ENCODE assay signal across 10 cellular contexts in genomic region chr4:70613893-70614572, GRCh38. TPM values are rescaled to one million over a fixed set of nuclear protein-coding genes. Genes with fewer than 3 reads are reported as not detected.
DNase-seq lines count a peak whose midpoint lies in the region; ATAC-seq and TF ChIP-seq lines count a peak whose summit lies in the region.
"Had no signal": no experiment of that assay in that cellular context is flagged by ENCODE, and none has a peak within 500 bp of the region (broad histone marks: within the 10 kb centered on the region; RNA-seq: fewer than 3 reads in every experiment).

No MANE protein-coding gene starts in this region.

- H3K4me2 ChIP-seq in smooth muscle cell, result peak overlapping the region; percentile 81

- H3K9me3 Mint-ChIP-seq in natural killer cell treated with Interleukin-12 subunit alpha and Interleukin-12 subunit beta and Interleukin-15 and Interleukin-18, amount 100 ng/mL, for 72 hours, result no peaks in the 10 kb centered on the region
- no peaks in the 10 kb centered on the region for H3K9me3 Mint-ChIP-seq in activated naive CD4-positive, alpha-beta T cell treated with anti-CD3 and anti-CD28 coated beads, Interleukin-2, amount 10 ng/mL, durations not matched to agents 7 days and 5 days

- H3K36me3 Mint-ChIP-seq in natural killer cell treated with Interleukin-12 subunit alpha and Interleukin-12 subunit beta and Interleukin-15 and Interleukin-18, amount 100 ng/mL, for 72 hours, result no peaks in the 10 kb centered on the region
- H3K36me3 Mint-ChIP-seq in activated naive CD4-positive, alpha-beta T cell treated with anti-CD3 and anti-CD28 coated beads, Interleukin-2, amount 10 ng/mL, durations not matched to agents 7 days and 5 days, result no peaks in the 10 kb centered on the region

- no peaks in the 10 kb centered on the region for H3K79me2 ChIP-seq in smooth muscle cell (ENCODE audit: low read depth)

- peak overlapping the region; percentile 35 for H3K4me3 ChIP-seq in smooth muscle cell

- no peak for TF ChIP-seq CTCF in smooth muscle cell (IDR thresholded peaks at IDR 0.05; ENCODE audit: borderline replicate concordance, insufficient read depth, poor library complexity, severe bottlenecking)

- peak overlapping the region; percentile 58 for H3K27ac ChIP-seq in smooth muscle cell (ENCODE audit: low read depth)
- H3K27ac ChIP-seq: brain microvascular endothelial cell had no signal

- ATAC-seq in GM19328 (IDR thresholded peaks at IDR 0.05; ENCODE audit: unreplicated experiment) (peak; percentile 10), HG03095 (IDR thresholded peaks at IDR 0.05; ENCODE audit: unreplicated experiment) (peak; percentile 20)
- ATAC-seq in natural killer cell treated with Interleukin-12 subunit alpha and Interleukin-12 subunit beta and Interleukin-15 and Interleukin-18, amount 100 ng/mL, for 72 hours, result no peak

- no peaks in the 10 kb centered on the region for H3K4me1 Mint-ChIP-seq in natural killer cell treated with Interleukin-12 subunit alpha and Interleukin-12 subunit beta and Interleukin-15 and Interleukin-18, amount 100 ng/mL, for 72 hours (ENCODE audit: low read depth in 2 of 2)
- H3K4me1 Mint-ChIP-seq in activated naive CD4-positive, alpha-beta T cell treated with anti-CD3 and anti-CD28 coated beads, Interleukin-2, amount 10 ng/mL, durations not matched to agents 7 days and 5 days, result peaks cover 8% of the 10 kb centered on the region

- no peak overlapping the region for H3K4me3 Mint-ChIP-seq in natural killer cell treated with Interleukin-12 subunit alpha and Interleukin-12 subunit beta and Interleukin-15 and Interleukin-18, amount 100 ng/mL, for 72 hours
- no peak overlapping the region for H3K4me3 Mint-ChIP-seq in activated naive CD4-positive, alpha-beta T cell treated with anti-CD3 and anti-CD28 coated beads, Interleukin-2, amount 10 ng/mL, durations not matched to agents 7 days and 5 days

- H3K27ac Mint-ChIP-seq in natural killer cell treated with Interleukin-12 subunit alpha and Interleukin-12 subunit beta and Interleukin-15 and Interleukin-18, amount 100 ng/mL, for 72 hours, result no peak overlapping the region
- H3K27ac Mint-ChIP-seq in activated naive CD4-positive, alpha-beta T cell treated with anti-CD3 and anti-CD28 coated beads, Interleukin-2, amount 10 ng/mL, durations not matched to agents 7 days and 5 days, result no peak overlapping the region

- no peaks in the 10 kb centered on the region for H3K9me3 ChIP-seq in smooth muscle cell (replicated peaks; ENCODE audit: low read depth)

- no peak overlapping the region for H3K9ac ChIP-seq in smooth muscle cell (ENCODE audit: low read depth)

- peaks cover 4% of the 10 kb centered on the region for H3K4me1 ChIP-seq in smooth muscle cell (ENCODE audit: low read depth)

- CTCF ChIA-PET in activated naive CD4-positive, alpha-beta T cell treated with anti-CD3 and anti-CD28 coated beads, Interleukin-2, amount 10 ng/mL, durations not matched to agents 7 days and 5 days (lab: Charles Lee), result interaction anchor here (2.9 kb wide), 1 partner anchor 13 kb away, joined by 9 read pairs; no protein-coding TSS in a partner anchor

- peaks cover 5% of the 10 kb centered on the region for H3F3A ChIP-seq in smooth muscle cell (ENCODE audit: low read depth)

- peak overlapping the region; percentile 90 for H2AFZ ChIP-seq in smooth muscle cell (ENCODE audit: low read depth)

- H4K20me1 ChIP-seq in smooth muscle cell (ENCODE audit: low read depth), result no peaks in the 10 kb centered on the region

- WGBS in smooth muscle cell (ENCODE audit: low lambda C conversion rate), result 46% methylated on average over 5 of the region's 5 CpGs

- peaks cover 11% of the 10 kb centered on the region in 2 donors for H3K27me3 Mint-ChIP-seq in natural killer cell treated with Interleukin-12 subunit alpha and Interleukin-12 subunit beta and Interleukin-15 and Interleukin-18, amount 100 ng/mL, for 72 hours
- H3K27me3 Mint-ChIP-seq in activated naive CD4-positive, alpha-beta T cell treated with anti-CD3 and anti-CD28 coated beads, Interleukin-2, amount 10 ng/mL, durations not matched to agents 7 days and 5 days, result peaks cover 33% of the 10 kb centered on the region

- DNase-seq in fibroblast of gingiva (ENCODE audit: low read depth) (peak; percentile 10), smooth muscle cell (lab: John Stamatoyannopoulos, UW; ENCODE audit: unreplicated experiment) (no peak), NCI-H1436 treated with DMSO at 0.1 percent for 48 hours (lab: John Stamatoyannopoulos, UW) (no peak), nucleus accumbens (lab: John Stamatoyannopoulos, UW) (no peak)
- DNase-seq in natural killer cell treated with Interleukin-12 subunit alpha and Interleukin-12 subunit beta and Interleukin-15 and Interleukin-18, amount 100 ng/mL, for 72 hours (ENCODE audit: low spot score), result no peak
- no peak for DNase-seq in activated naive CD4-positive, alpha-beta T cell treated with anti-CD3 and anti-CD28 coated beads, Interleukin-2, amount 10 ng/mL, durations not matched to agents 7 days and 5 days
- DNase-seq: brain microvascular endothelial cell had no signal

- H3K36me3 ChIP-seq in smooth muscle cell (ENCODE audit: low read depth), result no peaks in the 10 kb centered on the region
- H3K36me3 ChIP-seq: brain microvascular endothelial cell had no signal

- H3K27me3 ChIP-seq in smooth muscle cell (ENCODE audit: low read depth), result no peaks in the 10 kb centered on the region
- H3K27me3 ChIP-seq: brain microvascular endothelial cell had no signal

RNA-seq across cellular contexts. Expression of gene ENAM, which starts 14.5 kb away (rescaled TPM):
- not detected in 2 replicates for total RNA-seq in smooth muscle cell
- polyA plus RNA-seq in smooth muscle cell, result not detected in 2 replicates
- not detected for total RNA-seq in natural killer cell treated with Interleukin-12 subunit alpha and Interleukin-12 subunit beta and Interleukin-15 and Interleukin-18, amount 100 ng/mL, for 72 hours

RNA-seq across cellular contexts. Expression of gene AMBN, which starts 22.0 kb away (rescaled TPM):
- total RNA-seq in smooth muscle cell, result not detected in 2 replicates
- polyA plus RNA-seq in smooth muscle cell, result not detected in 2 replicates
- not detected for total RNA-seq in natural killer cell treated with Interleukin-12 subunit alpha and Interleukin-12 subunit beta and Interleukin-15 and Interleukin-18, amount 100 ng/mL, for 72 hours
- total RNA-seq: liver had no signal
- polyA plus RNA-seq: liver had no signal

RNA-seq across cellular contexts. Expression of gene JCHAIN, which starts 52.3 kb away (rescaled TPM):
- not detected in 2 replicates for total RNA-seq in smooth muscle cell
- not detected in 2 replicates for polyA plus RNA-seq in smooth muscle cell
- 10 to 100 TPM in 1 of 2 donors, not detected in 1; 39.7 TPM for total RNA-seq in natural killer cell treated with Interleukin-12 subunit alpha and Interleukin-12 subunit beta and Interleukin-15 and Interleukin-18, amount 100 ng/mL, for 72 hours

Comparison
In these comparisons a context has a peak if more than half of its experiments do, and no peak if none do; other contexts are left out.
1. ATAC-seq: peak in GM19328 (single experiment) and HG03095 (single experiment); none in natural killer cell treated with Interleukin-12 subunit alpha and Interleukin-12 subunit beta and Interleukin-15 and Interleukin-18, amount 100 ng/mL, for 72 hours (0 of 2).